ENCODE assay signal across 10 cellular contexts in the genomic region with DNA sequence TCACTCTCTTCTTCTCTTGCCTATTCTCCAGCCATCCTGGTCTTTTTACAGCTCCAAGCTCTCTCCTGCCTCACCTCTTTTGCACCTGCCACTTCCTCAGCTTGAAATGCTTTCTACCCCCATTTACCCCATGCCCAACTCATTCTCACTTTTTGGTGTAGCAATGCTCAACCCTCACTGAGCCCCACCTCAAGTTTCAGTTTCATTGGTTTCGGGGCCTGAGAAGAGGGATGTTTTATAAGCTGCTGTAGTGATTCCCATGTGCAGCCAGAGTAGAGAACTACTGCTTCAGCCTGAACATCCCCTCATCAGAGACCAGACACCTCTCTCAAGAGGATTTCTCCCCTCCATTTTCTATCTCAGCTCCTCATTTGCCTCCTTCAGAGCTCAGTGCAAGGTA. TPM values are rescaled to one million over a fixed set of nuclear protein-coding genes. Genes with fewer than 3 reads are reported as not detected.
DNase-seq lines count a peak whose midpoint lies in the region; ATAC-seq, FAIRE-seq and TF ChIP-seq lines count a peak whose summit lies in the region.
"Had no signal": no experiment of that assay in that cellular context is flagged by ENCODE, and none has a peak within 500 bp of the region (broad histone marks: within the 10 kb centered on the region; RNA-seq: fewer than 3 reads in every experiment).

No MANE protein-coding gene starts in this region.

- intact Hi-C loops in kidney (cut with DNase I) (no loop called here), head of caudate nucleus (cut with DNase I) (no loop called here)

- TF ChIP-seq CTCF in kidney (IDR thresholded peaks at IDR 0.05; ENCODE audit: borderline replicate concordance, extremely low read depth, insufficient read depth) (no peak), RWPE1 (conservative IDR thresholded peaks at IDR 0.05; ENCODE audit: low read depth) (no peak)

- ATAC-seq in GM18861 (IDR thresholded peaks at IDR 0.05; ENCODE audit: unreplicated experiment) (peak; percentile 80), GM21423 (IDR thresholded peaks at IDR 0.05; ENCODE audit: unreplicated experiment) (peak; percentile 97), HG03175 (IDR thresholded peaks at IDR 0.05; ENCODE audit: unreplicated experiment) (peak; percentile 83)
- ATAC-seq in central memory CD8-positive, alpha-beta T cell (replicated peaks; ENCODE audit: extremely low read depth, poor library complexity, severe bottlenecking) = peak; percentile 52

- H3K4me3 Mint-ChIP-seq in central memory CD8-positive, alpha-beta T cell = peak overlapping the region; percentile 48

- no peaks in the 10 kb centered on the region for H3K9me3 Mint-ChIP-seq in central memory CD8-positive, alpha-beta T cell

- H3K27ac ChIP-seq in kidney (ENCODE audit: low read depth in 2 of 2, low read length in 2 of 2) = no peak overlapping the region
- H3K27ac ChIP-seq in RWPE1 = no peak overlapping the region

- H3K27me3 Mint-ChIP-seq in central memory CD8-positive, alpha-beta T cell = no peaks in the 10 kb centered on the region

- H3K4me1 ChIP-seq in kidney (ENCODE audit: control insufficient read depth in 1 of 2, insufficient read depth in 1 of 2, low read depth in 1 of 2, low read length in 2 of 2) = no peaks in the 10 kb centered on the region

- H3K27ac Mint-ChIP-seq in central memory CD8-positive, alpha-beta T cell (ENCODE audit: low read depth) = peak overlapping the region; percentile 17

- DNase-seq in central memory CD8-positive, alpha-beta T cell (ENCODE audit: low spot score in 2 of 2) = no peak
- no peak for DNase-seq in kidney
- no peak for DNase-seq in HPDE6-E6E7 (ENCODE audit: extremely low spot score)
- DNase-seq in head of caudate nucleus = no peak
- no peak for DNase-seq in RWPE1 (ENCODE audit: low spot score)
- DNase-seq: activated T-cell treated with anti-CD3 and anti-CD28 coated beads, Interleukin-2, amount 50 U/mL, for 1 hour; NCI-H1417 had no signal

- POLR2A ChIA-PET in RWPE1 (lab: Yijun Ruan, JAX; ENCODE audit: low non-redundant PET) = no interaction called here

- no peaks in the 10 kb centered on the region for H3K36me3 ChIP-seq in kidney (ENCODE audit: control insufficient read depth in 1 of 2, insufficient read depth in 2 of 2, low read length in 2 of 2)

- no peak overlapping the region for H3K9ac ChIP-seq in kidney (ENCODE audit: low read length in 2 of 2)

- peaks cover 65% of the 10 kb centered on the region for H3K4me1 Mint-ChIP-seq in central memory CD8-positive, alpha-beta T cell

- H3K36me3 Mint-ChIP-seq in central memory CD8-positive, alpha-beta T cell (ENCODE audit: insufficient read depth) = peaks cover 4% of the 10 kb centered on the region

- FAIRE-seq in kidney (lab: Jason Lieb, UNC) = no peak

- CTCF ChIA-PET in RWPE1 (lab: Yijun Ruan, JAX) = interaction anchor here (0.5 kb wide), 1 partner anchor 10 kb away, joined by 3 read pairs; no protein-coding TSS in a partner anchor

- H3K9me3 ChIP-seq in kidney (ENCODE audit: control insufficient read depth in 1 of 2, low read length in 2 of 2) = no peaks in the 10 kb centered on the region

- no peak overlapping the region for H3K4me3 ChIP-seq in kidney (ENCODE audit: low read length in 2 of 2)

RNA-seq across cellular contexts. Expression of a gene that starts 45.2 kb away (rescaled TPM):
- 53.7 TPM for total RNA-seq in kidney
- polyA plus RNA-seq in kidney (ENCODE audit: insufficient read depth, low read depth, low replicate concordance) = 2.3 TPM
